In genomic region chr11:12802418-12803085, GRCh38 we compare ENCODE assay signal across 8 cellular contexts.
A peak's percentile ranks its signal among the peaks of the same experiment; 100 is the strongest.
DNase-seq lines count a peak whose midpoint lies in the region; ATAC-seq lines count a peak whose summit lies in the region.

No MANE protein-coding gene starts in this region.

- H3K4me3 ChIP-seq in urinary bladder (ENCODE audit: low read depth, low read length), result no peak overlapping the region

- ATAC-seq in left colon (peak; percentile 86), GM21526 (IDR thresholded peaks at IDR 0.05; ENCODE audit: low FRiP score, unreplicated experiment) (no peak)

- H3K36me3 ChIP-seq in urinary bladder (ENCODE audit: insufficient read depth), result no peaks in the 10 kb centered on the region

- WGBS in urinary bladder, result 32% methylated on average over 16 of the region's 16 CpGs

- no peaks in the 10 kb centered on the region for H3K4me1 ChIP-seq in urinary bladder (ENCODE audit: insufficient read depth)

- DNase-seq in COLO829 (ENCODE audit: low spot score), result peak; percentile 91
- DNase-seq in NCI-H1417 treated with DMSO at 0.1 percent for 48 hours (lab: John Stamatoyannopoulos, UW), result peak; percentile 89
- DNase-seq in astrocyte of the hippocampus (ENCODE audit: low read depth, low spot score), result peak; percentile 95
- DNase-seq in left colon, result peak; percentile 81 to 86
- no peak for DNase-seq in activated CD4-positive, alpha-beta T cell treated with anti-CD3 and anti-CD28 coated beads for 1 hour
- no peak for DNase-seq in germinal center (ENCODE audit: low spot score)

- intact Hi-C loops in left colon (cut with DNase I, micrococcal nuclease), result no loop called here

- H3K27ac ChIP-seq in urinary bladder (ENCODE audit: low read depth), result peak overlapping the region; percentile 76

Comparison
In these comparisons a context has a peak if more than half of its experiments do, and no peak if none do; other contexts are left out.
1. DNase-seq: peak in COLO829 (single experiment), NCI-H1417 treated with DMSO at 0.1 percent for 48 hours (single experiment), astrocyte of the hippocampus (single experiment) and left colon (2 of 2); none in activated CD4-positive, alpha-beta T cell treated with anti-CD3 and anti-CD28 coated beads for 1 hour (single experiment) and germinal center (single experiment).